ENCODE assay signal across 8 cellular contexts in genomic region chr3:134242649-134243637, GRCh38. TPM values are rescaled to one million over a fixed set of nuclear protein-coding genes. Genes with fewer than 3 reads are reported as not detected.
DNase-seq lines count a peak whose midpoint lies in the region; ATAC-seq and TF ChIP-seq lines count a peak whose summit lies in the region.

No MANE protein-coding gene starts in this region.

- TF ChIP-seq CTCF in HFF-Myc (IDR thresholded peaks at IDR 0.05; ENCODE audit: low read depth, low read length, missing control alignments) (no peak), left lung (IDR thresholded peaks at IDR 0.05) (no peak)

- H3K4me3 ChIP-seq in HFF-Myc (replicated peaks; ENCODE audit: low read depth, low read length) (peak overlapping the region; percentile 13; the same call in 1 of the 2 replicates), left lung (no peak overlapping the region)

- intact Hi-C loops in left lung (cut with DNase I): no loop called here

- in situ Hi-C loops in ACHN (cut with HindIII; ENCODE audit: low pct_ligation_motif_present, low pct_unique_long_range_greater_than_20kb, low sequenced_read_pairs): no loop called here

- H3K27ac ChIP-seq in left lung: no peak overlapping the region

- no peaks in the 10 kb centered on the region for H3K27me3 ChIP-seq in left lung

- peaks cover 12 to 54% of the 10 kb centered on the region in 2 donors for H3K4me1 ChIP-seq in left lung

- DNase-seq in ACHN (peak; percentile 24), HFF-Myc (ENCODE audit: extremely low read depth, low read depth) (peak; percentile 91), left lung (no peak), NCI-H1694 treated with DMSO at 0.1 percent for 48 hours (lab: John Stamatoyannopoulos, UW) (no peak), NCI-H1436 (lab: John Stamatoyannopoulos, UW) (no peak)
- DNase-seq in effector CD4-positive, alpha-beta T cell: no peak

- peak overlapping the region; percentile 2 for H3K4me3 Mint-ChIP-seq in activated T-helper 17 cell treated with anti-CD3 and anti-CD28 coated beads, Interleukin-2, amount 50 U/mL, for 72 hours

- H3K27ac Mint-ChIP-seq in activated T-helper 17 cell treated with anti-CD3 and anti-CD28 coated beads, Interleukin-2, amount 50 U/mL, for 72 hours: no peak overlapping the region

- no peaks in the 10 kb centered on the region for H3K27me3 Mint-ChIP-seq in activated T-helper 17 cell treated with anti-CD3 and anti-CD28 coated beads, Interleukin-2, amount 50 U/mL, for 72 hours

- peaks cover 8% of the 10 kb centered on the region for H3K36me3 Mint-ChIP-seq in activated T-helper 17 cell treated with anti-CD3 and anti-CD28 coated beads, Interleukin-2, amount 50 U/mL, for 72 hours (ENCODE audit: low read depth)

- H3K9me3 ChIP-seq in left lung: no peaks in the 10 kb centered on the region

- ATAC-seq in activated T-helper 17 cell treated with anti-CD3 and anti-CD28 coated beads, Interleukin-2, amount 50 U/mL, for 72 hours (replicated peaks): peak; percentile 64
- peak; percentile 82 for ATAC-seq in left lung
- no peak for ATAC-seq in HG02870 (IDR thresholded peaks at IDR 0.05; ENCODE audit: unreplicated experiment)

- H3K4me1 Mint-ChIP-seq in activated T-helper 17 cell treated with anti-CD3 and anti-CD28 coated beads, Interleukin-2, amount 50 U/mL, for 72 hours: peaks cover 34% of the 10 kb centered on the region

- no peaks in the 10 kb centered on the region for H3K9me3 Mint-ChIP-seq in activated T-helper 17 cell treated with anti-CD3 and anti-CD28 coated beads, Interleukin-2, amount 50 U/mL, for 72 hours

- H3K36me3 ChIP-seq in left lung: no peaks in the 10 kb centered on the region

RNA-seq across cellular contexts. Expression of gene RYK, which starts 7.7 kb away (rescaled TPM):
- 10 to 100 TPM in 1 of 2 donors, 1 to 10 TPM in 1; 8.6 to 18.1 TPM for total RNA-seq in activated T-helper 17 cell treated with anti-CD3 and anti-CD28 coated beads, Interleukin-2, amount 50 U/mL, for 72 hours
- total RNA-seq in left lung: 10 to 100 TPM; 44.1 to 44.7 TPM

Comparison
In these comparisons a context has a peak if more than half of its experiments do, and no peak if none do; other contexts are left out.
1. DNase-seq: peak in ACHN (single experiment) and HFF-Myc (single experiment); none in left lung (0 of 2), NCI-H1694 treated with DMSO at 0.1 percent for 48 hours (single experiment), effector CD4-positive, alpha-beta T cell (single experiment) and NCI-H1436 (single experiment).